8 cellular contexts compared by ENCODE assay signal in the genomic region with DNA sequence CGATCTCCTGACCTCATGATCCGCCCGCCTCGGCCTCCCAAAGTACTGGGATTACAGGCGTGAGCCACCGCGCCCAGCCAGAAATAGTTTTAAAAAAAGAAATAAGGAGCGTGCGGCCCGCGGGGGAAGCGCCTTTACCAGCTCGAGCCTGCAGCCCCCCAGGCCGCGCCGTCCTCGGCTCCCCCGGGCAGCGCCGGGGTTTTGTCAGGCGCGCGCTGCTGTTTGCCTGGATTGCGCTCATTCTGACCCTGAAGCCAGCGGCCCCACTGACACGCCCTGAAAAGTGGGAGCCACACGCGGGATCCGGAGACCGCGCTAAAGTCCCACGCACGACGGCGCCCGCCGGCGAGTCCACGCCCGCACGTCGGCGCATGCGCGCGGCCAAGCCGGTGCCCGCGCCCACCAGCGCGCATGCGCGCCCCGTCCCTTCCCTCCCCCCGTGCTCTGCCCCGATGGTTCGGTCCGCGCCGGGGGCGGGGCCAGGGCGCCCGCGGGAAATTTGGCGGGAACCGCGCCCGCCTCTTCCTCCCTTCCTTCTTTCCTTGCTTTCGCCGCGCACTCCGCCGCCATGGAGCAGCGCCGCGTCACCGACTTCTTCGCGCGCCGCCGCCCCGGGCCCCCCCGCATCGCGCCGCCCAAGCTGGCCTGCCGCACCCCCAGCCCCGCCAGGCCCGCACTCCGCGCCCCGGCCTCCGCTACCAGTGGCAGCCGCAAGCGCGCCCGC. TPM values are rescaled to one million over a fixed set of nuclear protein-coding genes. Genes with fewer than 3 reads are reported as not detected.
A peak's percentile ranks its signal among the peaks of the same experiment; 100 is the strongest.
DNase-seq lines count a peak whose midpoint lies in the region; ATAC-seq and TF ChIP-seq lines count a peak whose summit lies in the region.

TSS of gene CDT1 (plus strand) at position 526 of the 724 bp plus-strand sequence. CDS start at position 569, 43 bp downstream.

- no peaks in the 10 kb centered on the region for H3K9me3 ChIP-seq in OCI-LY7 (ENCODE audit: low read length)
- H3K9me3 ChIP-seq in mucosa of descending colon = no peaks in the 10 kb centered on the region

- BruUV-seq in OCI-LY7 (replicated peaks; lab: Mats Ljungman, UMichigan) = no TSS peak

- H3K27ac ChIP-seq in HL-60 (replicated peaks) = peak within 1 kb of the TSS; percentile 99
- H3K27ac ChIP-seq in OCI-LY7 (ENCODE audit: low read depth, low read length, poor library complexity, severe bottlenecking) = peak within 1 kb of the TSS; percentile 97
- H3K27ac ChIP-seq in epithelial cell of prostate = peak within 1 kb of the TSS; percentile 39

- POLR2A ChIA-PET in OCI-LY7 (lab: Charles Lee) = interaction anchor here (0.6 to 1.5 kb wide), 4 partner anchors 10 to 66 kb away, joined by 3 to 6 read pairs (median 4); no protein-coding TSS in a partner anchor

- peak within 1 kb of the TSS; percentile 0; the same call in 1 of the 2 replicates for H2AFZ ChIP-seq in OCI-LY7 (ENCODE audit: low read length)

- no peaks in the 10 kb centered on the region for H4K20me1 ChIP-seq in OCI-LY7 (ENCODE audit: insufficient read depth, low read length)

- DNase-seq in AG08395 (ENCODE audit: low spot score) (peak; percentile 100), HL-60 (ENCODE audit: low read depth in 1 of 2, low spot score in 1 of 2) (peak in 1 of 2 experiments; percentile 55), OCI-LY7 (ENCODE audit: low spot score) (peak; percentile 89), activated T-cell treated with anti-CD3 and anti-CD28 coated beads for 1 hour (ENCODE audit: low read depth) (peak; percentile 81), epithelial cell of prostate (ENCODE audit: low read depth, low spot score) (no peak), mucosa of descending colon (peak; percentile 82 to 93 (median 87))
- DNase-seq in stimulated activated CD8-positive, alpha-beta memory T cell treated with anti-CD3 and anti-CD28 coated beads, Interleukin-4, amount 100 ng/mL, for 24 hours (ENCODE audit: low read depth) = peak; percentile 78

- no peaks in the 10 kb centered on the region for H3K27me3 ChIP-seq in HL-60 (ENCODE audit: insufficient read depth, poor library complexity, severe bottlenecking)

- intact Hi-C loops in OCI-LY7 (cut with micrococcal nuclease; ENCODE audit: unreplicated experiment) = loop anchor here (5.0 kb wide), 1 partner anchor 141 kb away; the partner anchor contains the start of gene MVD
- intact Hi-C loops in mucosa of descending colon (cut with DNase I, micrococcal nuclease) = no loop called here

- H3K36me3 ChIP-seq in OCI-LY7 (ENCODE audit: insufficient read depth, low read length) = peaks cover 58% of the 10 kb centered on the region
- no peaks in the 10 kb centered on the region for H3K36me3 ChIP-seq in mucosa of descending colon (ENCODE audit: low read depth)

- H3K4me1 ChIP-seq in OCI-LY7 (ENCODE audit: insufficient read depth, low read length, poor library complexity, severe bottlenecking) (peaks cover 55% of the 10 kb centered on the region), mucosa of descending colon (ENCODE audit: low read depth) (peaks cover 17% of the 10 kb centered on the region)

- ATAC-seq in GM19035 (IDR thresholded peaks at IDR 0.05; ENCODE audit: unreplicated experiment) (peak; percentile 57), mucosa of descending colon (peak; percentile 88)

- H3K4me3 ChIP-seq in HL-60 (replicated peaks; ENCODE audit: insufficient read depth, low read length) (peak within 1 kb of the TSS; percentile 67), OCI-LY7 (ENCODE audit: low read depth, low read length, poor library complexity, severe bottlenecking) (peak within 1 kb of the TSS; percentile 88), mucosa of descending colon (peak within 1 kb of the TSS; percentile 30)

- H3K9me2 ChIP-seq in OCI-LY7 (ENCODE audit: insufficient read depth, low read length) = no peaks in the 10 kb centered on the region

- peak within 1 kb of the TSS; percentile 97 for H3K4me2 ChIP-seq in OCI-LY7 (ENCODE audit: low read length)

- TF ChIP-seq CTCF in HL-60 (IDR thresholded peaks at IDR 0.05; ENCODE audit: insufficient read depth, low read length) = no peak
- TF ChIP-seq CTCF in OCI-LY7 (conservative IDR thresholded peaks at IDR 0.05; ENCODE audit: low read length) = no peak
- no peak for TF ChIP-seq CTCF in mucosa of descending colon (IDR thresholded peaks at IDR 0.05)

- CTCF ChIA-PET in OCI-LY7 (lab: Charles Lee; ENCODE audit: unreplicated experiment) = no interaction called here

- peaks cover 35% of the 10 kb centered on the region for H3K79me2 ChIP-seq in OCI-LY7 (ENCODE audit: insufficient read depth, low read depth, low read length)

RNA-seq across cellular contexts. Expression of gene CDT1, which starts in this region (rescaled TPM):
- 82.7 and 90.2 TPM in 2 replicates for total RNA-seq in OCI-LY7 (2014; rRNA removed; shearing (Covaris generic))
- total RNA-seq in OCI-LY7 (2022) (108 and 150 TPM in 2 replicates), mucosa of descending colon (10 to 100 TPM in 1 of 3 donors, 1 to 10 TPM in 2; 2.9 to 20.9 (median 7.6) TPM)

Comparison
In these comparisons a context has a peak if more than half of its experiments do, and no peak if none do; other contexts are left out.
1. H3K27ac ChIP-seq: peak in every context shown above with its lines; median percentile 99 in HL-60; 97 in OCI-LY7; 39 in epithelial cell of prostate.
2. H3K4me3 ChIP-seq: peak in every context shown above with its lines; median percentile 88 in OCI-LY7; 67 in HL-60; 30 in mucosa of descending colon.